In the genomic region with DNA sequence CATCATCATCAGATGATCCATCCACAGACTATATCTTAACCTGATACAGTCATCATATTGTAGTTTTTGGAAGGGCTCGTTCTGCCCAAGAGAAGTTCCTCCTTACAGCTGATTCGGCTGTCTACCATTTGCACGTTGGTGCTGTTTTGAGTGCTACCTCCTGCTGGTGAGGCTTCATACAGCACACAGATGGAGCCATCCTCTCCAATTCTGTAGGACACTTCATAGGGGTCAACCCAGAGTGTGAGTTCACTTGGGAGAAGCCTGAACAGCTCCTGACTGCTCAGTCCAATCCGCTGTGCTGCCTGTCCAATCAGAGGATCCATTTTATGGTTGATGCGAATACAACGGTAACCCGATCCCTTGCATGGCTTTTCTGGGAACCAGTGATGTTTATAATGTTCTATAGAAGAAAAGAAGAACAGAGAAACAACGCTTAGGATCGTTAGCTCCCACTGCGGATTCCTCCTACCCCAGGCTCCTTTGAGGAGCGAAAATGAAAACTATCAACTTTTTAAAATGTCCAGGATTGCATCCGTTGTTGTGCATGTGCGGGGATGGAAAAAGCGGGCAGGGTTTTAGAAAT, we compare ENCODE assay signal across 1 cellular context.
TF ChIP-seq lines count a peak whose summit lies in the region.

No MANE protein-coding gene starts in this region.

TF ChIP-seq in H1, 55 proteins besides CTCF, POLR2A, EP300 and RAD21:
- TF ChIP-seq MAX (IDR thresholded peaks at IDR 0.05): 0 out of 2 replicates have a peak, but pooled peaks have one; percentile 31
- TF ChIP-seq ASH2L (IDR thresholded peaks at IDR 0.05; ENCODE audit: low read length): no peak
- peak; percentile 65 to 94; a peak in 2 of 4 replicates for TF ChIP-seq SIN3A (conservative IDR thresholded peaks at IDR 0.05 in 1 of 2, IDR thresholded peaks at IDR 0.05 in 1 of 2; ENCODE audit: low read depth in 1 of 2, low read length in 2 of 2)
- no peak for TF ChIP-seq CBX8 (IDR thresholded peaks at IDR 0.05; ENCODE audit: borderline replicate concordance, low read depth, low read length)
- TF ChIP-seq YY1 (IDR thresholded peaks at IDR 0.05; ENCODE audit: low read depth, low read length): peak; percentile 32; the same call in 1 of the 2 replicates
- TF ChIP-seq RFX5 (IDR thresholded peaks at IDR 0.05; ENCODE audit: borderline replicate concordance, low read depth, low read length): no peak
- TF ChIP-seq SP2 (IDR thresholded peaks at IDR 0.05; ENCODE audit: low read length): no peak
- TF ChIP-seq GABPA (IDR thresholded peaks at IDR 0.05; ENCODE audit: borderline replicate concordance, insufficient read depth, low read length): no peak
- peak; percentile 48 for TF ChIP-seq SAP30 (IDR thresholded peaks at IDR 0.05; ENCODE audit: insufficient read depth, insufficient replicate concordance, low read length)
- TF ChIP-seq, protein P1, sequence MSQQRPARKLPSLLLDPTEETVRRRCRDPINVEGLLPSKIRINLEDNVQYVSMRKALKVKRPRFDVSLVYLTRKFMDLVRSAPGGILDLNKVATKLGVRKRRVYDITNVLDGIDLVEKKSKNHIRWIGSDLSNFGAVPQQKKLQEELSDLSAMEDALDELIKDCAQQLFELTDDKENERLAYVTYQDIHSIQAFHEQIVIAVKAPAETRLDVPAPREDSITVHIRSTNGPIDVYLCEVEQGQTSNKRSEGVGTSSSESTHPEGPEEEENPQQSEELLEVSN (IDR thresholded peaks at IDR 0.05): no peak
- TF ChIP-seq, protein P2, sequence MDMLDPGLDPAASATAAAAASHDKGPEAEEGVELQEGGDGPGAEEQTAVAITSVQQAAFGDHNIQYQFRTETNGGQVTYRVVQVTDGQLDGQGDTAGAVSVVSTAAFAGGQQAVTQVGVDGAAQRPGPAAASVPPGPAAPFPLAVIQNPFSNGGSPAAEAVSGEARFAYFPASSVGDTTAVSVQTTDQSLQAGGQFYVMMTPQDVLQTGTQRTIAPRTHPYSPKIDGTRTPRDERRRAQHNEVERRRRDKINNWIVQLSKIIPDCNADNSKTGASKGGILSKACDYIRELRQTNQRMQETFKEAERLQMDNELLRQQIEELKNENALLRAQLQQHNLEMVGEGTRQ (IDR thresholded peaks at IDR 0.05; ENCODE audit: low read length): no peak
- TF ChIP-seq POLR2AphosphoS5 (IDR thresholded peaks at IDR 0.05; ENCODE audit: low read depth, low read length): peak; percentile 81
- no peak for TF ChIP-seq BRCA1 (IDR thresholded peaks at IDR 0.05; ENCODE audit: low read depth, low read length)
- TF ChIP-seq KDM5A (IDR thresholded peaks at IDR 0.05; ENCODE audit: low read length): no peak
- peak; percentile 55 for TF ChIP-seq TBP (IDR thresholded peaks at IDR 0.05; ENCODE audit: low read depth, low read length)
- peak; percentile 26; the same call in 1 of the 2 replicates for TF ChIP-seq TAF1 (IDR thresholded peaks at IDR 0.05; ENCODE audit: low read depth, low read length)
- TF ChIP-seq BCL11A (IDR thresholded peaks at IDR 0.05; ENCODE audit: low read depth in 2 of 2, low read length in 2 of 2): no peak
- no peak for TF ChIP-seq BACH1 (IDR thresholded peaks at IDR 0.05; ENCODE audit: low read length)
- no peak for TF ChIP-seq CTBP2 (IDR thresholded peaks at IDR 0.05; ENCODE audit: borderline replicate concordance, insufficient read depth, insufficient read length, low read length)
- TF ChIP-seq SIRT6 (IDR thresholded peaks at IDR 0.05; ENCODE audit: low read length): no peak
- TF ChIP-seq TEAD4 (IDR thresholded peaks at IDR 0.05; ENCODE audit: low read depth, low read length): no peak
- TF ChIP-seq CREB1 (IDR thresholded peaks at IDR 0.05): no peak
- no peak for TF ChIP-seq POU5F1 (IDR thresholded peaks at IDR 0.05; ENCODE audit: low read depth, low read length)
